ENCODE assay signal across 5 cellular contexts in genomic region chr1:225887554-225888288, GRCh38. TPM values are rescaled to one million over a fixed set of nuclear protein-coding genes. Genes with fewer than 3 reads are reported as not detected.
"Had no signal": no experiment of that assay in that cellular context is flagged by ENCODE, and none has a peak within 500 bp of the region (broad histone marks: within the 10 kb centered on the region; RNA-seq: fewer than 3 reads in every experiment).

No MANE protein-coding gene starts in this region.

RNA-seq across cellular contexts. Expression of gene LEFTY1, which starts 1.2 kb away (rescaled TPM):
- total RNA-seq: activated CD8-positive, alpha-beta memory T cell treated with anti-CD3 and anti-CD28 coated beads for 36 hours; activated T-cell treated with anti-CD3 and anti-CD28 coated beads, Interleukin-2, amount 50 U/mL, for 72 hours; esophagus mucosa; T-helper 2 cell treated with Interferon-gamma antibody and Interleukin-4, amounts not matched to agents 100 ng/mL and 5 ng/mL, for 36 hours had no signal

RNA-seq across cellular contexts. Expression of gene LEFTY2, which starts 53.3 kb away (rescaled TPM):
- total RNA-seq: activated CD8-positive, alpha-beta memory T cell treated with anti-CD3 and anti-CD28 coated beads for 36 hours; activated T-cell treated with anti-CD3 and anti-CD28 coated beads, Interleukin-2, amount 50 U/mL, for 72 hours; esophagus mucosa; renal cortical epithelial cell; T-helper 2 cell treated with Interferon-gamma antibody and Interleukin-4, amounts not matched to agents 100 ng/mL and 5 ng/mL, for 36 hours had no signal
